9 cellular contexts compared by ENCODE assay signal in genomic region chr3:134876836-134877235, GRCh38.
"Had no signal": no experiment of that assay in that cellular context is flagged by ENCODE, and none has a peak within 500 bp of the region (broad histone marks: within the 10 kb centered on the region; RNA-seq: fewer than 3 reads in every experiment).

No MANE protein-coding gene starts in this region.

- H2AFZ ChIP-seq: GM23248, GM23338 had no signal

- H3K4me1 ChIP-seq: HAP-1 had no signal

- H3K27ac ChIP-seq: GM23248 had no signal

- DNase-seq: GM23248, GOT3, H7, H9, HCEC 1CT, HFFc6 had no signal

- H3K4me2 ChIP-seq: GM23338 had no signal

- ATAC-seq: GM23338, HCT116 had no signal

- H3K9ac ChIP-seq: GM23248 had no signal

- H3K4me3 ChIP-seq: GM23248, GM23338, HAP-1 had no signal

- H3K27ac Mint-ChIP-seq: GM23338, H9, HFFc6 had no signal

- H3K9me3 ChIP-seq: HAP-1 had no signal

- H3K4me3 Mint-ChIP-seq: GM23338, H9, HFFc6 had no signal

- H3K9me3 Mint-ChIP-seq: GM23338, H9, HFFc6 had no signal

- H3K36me3 ChIP-seq: HAP-1 had no signal
